Comparison of ENCODE assay signal across 13 cellular contexts in the genomic region with DNA sequence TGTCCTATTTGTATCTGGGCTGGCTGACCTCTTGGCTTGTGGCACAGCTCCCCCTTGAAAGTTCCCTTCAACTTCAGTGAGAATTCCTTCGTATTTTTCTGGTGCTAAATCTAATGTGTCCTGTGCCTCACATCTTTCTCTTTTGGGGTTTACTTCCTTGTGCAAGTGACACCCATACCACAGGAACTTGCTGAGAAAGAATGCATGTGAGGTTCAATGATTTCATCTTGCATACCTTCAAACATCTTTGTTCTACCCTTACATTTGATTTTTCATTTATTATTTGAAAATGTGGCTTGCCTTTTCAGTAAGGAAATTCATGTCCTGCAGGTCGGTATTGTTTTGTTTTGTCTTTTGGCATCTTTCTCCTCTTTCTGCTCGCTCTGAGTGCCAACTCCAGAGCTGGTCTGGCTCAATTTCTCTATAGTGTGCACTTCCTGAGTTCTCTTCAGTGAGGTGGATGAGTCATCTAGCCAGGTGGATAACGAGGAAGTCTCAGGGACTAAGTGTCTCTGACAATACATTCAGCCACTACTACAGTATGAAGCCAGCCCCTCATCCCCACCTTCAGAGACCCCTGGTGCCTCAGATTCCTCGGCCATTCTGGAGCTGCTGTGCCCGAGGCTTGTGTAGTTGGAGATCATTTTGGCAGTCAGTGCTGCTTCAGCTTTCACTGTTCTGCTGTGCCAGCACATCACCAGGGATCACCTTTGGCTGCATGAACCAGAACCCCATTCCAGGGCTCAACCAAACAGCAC. TPM values are rescaled to one million over a fixed set of nuclear protein-coding genes. Genes with fewer than 3 reads are reported as not detected.
DNase-seq lines count a peak whose midpoint lies in the region; ATAC-seq, FAIRE-seq and TF ChIP-seq lines count a peak whose summit lies in the region.
"Had no signal": no experiment of that assay in that cellular context is flagged by ENCODE, and none has a peak within 500 bp of the region (broad histone marks: within the 10 kb centered on the region; RNA-seq: fewer than 3 reads in every experiment).

No MANE protein-coding gene starts in this region.

- ATAC-seq in body of pancreas (peak; percentile 51), lower lobe of right lung (peak; percentile 40 to 72), GM19328 (IDR thresholded peaks at IDR 0.05; ENCODE audit: unreplicated experiment) (no peak), HG02938 (IDR thresholded peaks at IDR 0.05; ENCODE audit: unreplicated experiment) (no peak)
- ATAC-seq: gastroesophageal sphincter had no signal

- WGBS in body of pancreas, 2 donors, result 47 to 51% methylated on average over 6 of the region's 6 CpGs

- no peaks in the 10 kb centered on the region for H3K36me3 ChIP-seq in body of pancreas (replicated peaks in 1 of 2; ENCODE audit: insufficient read depth in 1 of 2, low read depth in 2 of 2)
- no peaks in the 10 kb centered on the region for H3K36me3 ChIP-seq in lower lobe of right lung
- H3K36me3 ChIP-seq: gastroesophageal sphincter, left ventricle myocardium inferior had no signal

- H3K9me3 ChIP-seq in body of pancreas, result no peaks in the 10 kb centered on the region
- no peaks in the 10 kb centered on the region for H3K9me3 ChIP-seq in lower lobe of right lung
- H3K9me3 ChIP-seq: left ventricle myocardium inferior had no signal

- intact Hi-C loops in body of pancreas (cut with DNase I), result no loop called here
- intact Hi-C loops in lower lobe of right lung (cut with DNase I), result no loop called here

- no peak for TF ChIP-seq CTCF in AG10803 (conservative IDR thresholded peaks at IDR 0.05; ENCODE audit: low read length)
- no peak for TF ChIP-seq CTCF in body of pancreas (IDR thresholded peaks at IDR 0.05)
- no peak for TF ChIP-seq CTCF in lower lobe of right lung (IDR thresholded peaks at IDR 0.05)

- DNase-seq in AG10803 (ENCODE audit: low read depth), result peak; percentile 21
- peak; percentile 74 for DNase-seq in HT-29 (ENCODE audit: low spot score)
- peak in 2 of 4 donors; percentile 36 to 49 for DNase-seq in body of pancreas
- DNase-seq in lower lobe of right lung, result no peak
- DNase-seq in GM12891 (ENCODE audit: insufficient read length, low spot score), result no peak
- no peak for DNase-seq in NCI-H446 treated with DMSO at 0.1 percent for 48 hours (lab: John Stamatoyannopoulos, UW)
- DNase-seq: activated naive CD4-positive, alpha-beta T cell treated with anti-CD3 and anti-CD28 coated beads for 36 hours; left ventricle myocardium inferior; NCI-H2227 treated with DMSO at 0.1 percent for 48 hours had no signal

- H3K4me3 ChIP-seq in AG10803 (ENCODE audit: low read length) (no peak overlapping the region), body of pancreas (no peak overlapping the region), lower lobe of right lung (no peak overlapping the region)
- H3K4me3 ChIP-seq: gastroesophageal sphincter, left ventricle myocardium inferior had no signal

- H3K27me3 ChIP-seq in body of pancreas (no peaks in the 10 kb centered on the region), lower lobe of right lung (ENCODE audit: low read depth) (peaks cover 16% of the 10 kb centered on the region)

- FAIRE-seq in GM12891 (lab: Jason Lieb, UNC), result no peak

- H3K4me1 ChIP-seq in body of pancreas (peaks cover 39% of the 10 kb centered on the region), lower lobe of right lung (no peaks in the 10 kb centered on the region)
- H3K4me1 ChIP-seq: gastroesophageal sphincter, left ventricle myocardium inferior had no signal

- TF ChIP-seq POLR2A in body of pancreas (IDR thresholded peaks at IDR 0.05) (no peak), GM12891 (IDR thresholded peaks at IDR 0.05; ENCODE audit: low read depth, low read length) (no peak)

- peak overlapping the region; percentile 46 to 73 (median 54) for H3K27ac ChIP-seq in body of pancreas
- no peak overlapping the region for H3K27ac ChIP-seq in lower lobe of right lung
- H3K27ac ChIP-seq: gastroesophageal sphincter, left ventricle myocardium inferior had no signal

TF ChIP-seq in GM12891, 5 proteins besides CTCF, POLR2A, EP300 and RAD21:
- TF ChIP-seq PAX5 (IDR thresholded peaks at IDR 0.05; ENCODE audit: insufficient read depth, low read length, severe bottlenecking), result no peak
- no peak for TF ChIP-seq POU2F2 (IDR thresholded peaks at IDR 0.05; ENCODE audit: low read depth, low read length)
- no peak for TF ChIP-seq POLR2AphosphoS5 (IDR thresholded peaks at IDR 0.05; ENCODE audit: low read depth, low read length)
- no peak for TF ChIP-seq TAF1 (IDR thresholded peaks at IDR 0.05; ENCODE audit: low read depth, low read length)
- TF ChIP-seq SPI1 (IDR thresholded peaks at IDR 0.05; ENCODE audit: low read depth, low read length), result no peak
TF ChIP-seq in GM12891: peak in this region for 0.

RNA-seq across cellular contexts. Expression of gene RIPK4, which starts 59.4 kb away (rescaled TPM):
- total RNA-seq in HT-29 (2014; rRNA removed; shearing (Covaris generic)), result 54.3 and 60.9 TPM in 2 replicates
- total RNA-seq in body of pancreas, result 10 to 100 TPM; 14.5 to 18.1 TPM
- 8.7 TPM for total RNA-seq in lower lobe of right lung
- polyA plus RNA-seq in GM12891 (2012; ENCODE audit: low read depth, missing spikeins), result 0.10 TPM
- total RNA-seq: temporal lobe had no signal

Comparison
In these comparisons a context has a peak if more than half of its experiments do, and no peak if none do; other contexts are left out.
1. DNase-seq: peak in AG10803 (single experiment) and HT-29 (single experiment); none in lower lobe of right lung (single experiment), GM12891 (single experiment) and NCI-H446 treated with DMSO at 0.1 percent for 48 hours (single experiment).
2. ATAC-seq: peak in body of pancreas (single experiment) and lower lobe of right lung (2 of 2); none in GM19328 (single experiment) and HG02938 (single experiment).